Comparison of ENCODE assay signal across 1 cellular context in the genomic region with DNA sequence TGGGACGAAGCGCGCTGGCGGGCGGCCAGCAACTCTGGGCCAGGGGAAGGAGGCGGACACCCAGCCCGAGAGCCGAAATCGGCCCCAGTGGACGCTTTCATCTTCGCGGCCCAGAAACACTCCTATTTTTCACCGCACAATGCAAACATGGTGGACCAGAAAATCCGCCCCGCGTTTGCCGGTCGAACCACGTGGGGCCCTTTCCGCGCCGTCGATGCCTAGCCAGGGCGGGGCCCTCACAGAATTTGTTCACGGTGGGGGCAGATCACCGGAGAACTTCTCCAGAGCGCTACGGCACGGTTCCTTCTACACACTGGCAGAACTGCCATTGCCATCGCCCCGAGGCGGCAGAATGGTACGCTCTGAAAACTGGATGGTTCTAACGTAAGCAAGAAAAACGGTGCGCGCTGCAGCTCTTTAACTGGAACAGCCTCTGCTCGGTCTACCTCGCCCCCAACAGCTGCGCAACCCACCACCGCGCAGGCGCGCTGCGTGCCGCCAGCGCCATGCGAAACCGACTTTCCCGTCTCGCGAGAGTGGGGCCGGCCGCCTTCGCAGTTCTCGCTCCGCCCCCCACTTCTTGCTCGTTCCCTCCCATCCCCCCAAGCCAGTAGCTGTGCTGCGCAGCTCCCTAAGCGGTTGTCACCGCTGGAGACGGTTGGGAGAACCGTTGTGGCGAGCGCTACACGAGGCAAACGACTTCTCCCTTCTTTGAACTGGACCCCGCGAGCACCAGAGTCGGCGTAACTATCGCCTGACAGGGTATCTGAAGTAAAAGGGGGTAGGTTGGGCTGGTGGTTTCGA.
TF ChIP-seq lines count a peak whose summit lies in the region.

A gene with protein sequence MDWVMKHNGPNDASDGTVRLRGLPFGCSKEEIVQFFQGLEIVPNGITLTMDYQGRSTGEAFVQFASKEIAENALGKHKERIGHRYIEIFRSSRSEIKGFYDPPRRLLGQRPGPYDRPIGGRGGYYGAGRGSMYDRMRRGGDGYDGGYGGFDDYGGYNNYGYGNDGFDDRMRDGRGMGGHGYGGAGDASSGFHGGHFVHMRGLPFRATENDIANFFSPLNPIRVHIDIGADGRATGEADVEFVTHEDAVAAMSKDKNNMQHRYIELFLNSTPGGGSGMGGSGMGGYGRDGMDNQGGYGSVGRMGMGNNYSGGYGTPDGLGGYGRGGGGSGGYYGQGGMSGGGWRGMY (plus strand): TSS at position 610 of the 804 bp plus-strand sequence. CDS start 5,158 bp downstream, outside the sequence.

TF ChIP-seq in K562, 482 proteins besides CTCF, POLR2A, EP300 and RAD21 (continued from another document and continues in another):
- TF ChIP-seq ZFP1 (CRISPR knock-in tag; IDR thresholded peaks at IDR 0.05) = peak; percentile 32; the same call in 1 of the 2 replicates
- TF ChIP-seq, protein P1, sequence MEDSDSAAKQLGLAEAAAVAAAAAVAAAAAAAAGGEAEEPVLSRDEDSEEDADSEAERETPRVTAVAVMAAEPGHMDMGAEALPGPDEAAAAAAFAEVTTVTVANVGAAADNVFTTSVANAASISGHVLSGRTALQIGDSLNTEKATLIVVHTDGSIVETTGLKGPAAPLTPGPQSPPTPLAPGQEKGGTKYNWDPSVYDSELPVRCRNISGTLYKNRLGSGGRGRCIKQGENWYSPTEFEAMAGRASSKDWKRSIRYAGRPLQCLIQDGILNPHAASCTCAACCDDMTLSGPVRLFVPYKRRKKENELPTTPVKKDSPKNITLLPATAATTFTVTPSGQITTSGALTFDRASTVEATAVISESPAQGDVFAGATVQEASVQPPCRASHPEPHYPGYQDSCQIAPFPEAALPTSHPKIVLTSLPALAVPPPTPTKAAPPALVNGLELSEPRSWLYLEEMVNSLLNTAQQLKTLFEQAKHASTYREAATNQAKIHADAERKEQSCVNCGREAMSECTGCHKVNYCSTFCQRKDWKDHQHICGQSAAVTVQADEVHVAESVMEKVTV (CRISPR knock-in tag; IDR thresholded peaks at IDR 0.05) = 0 out of 2 replicates have a peak, but pooled peaks have one; percentile 32
- no peak for TF ChIP-seq RFX1 (IDR thresholded peaks at IDR 0.05)
- TF ChIP-seq GATAD2B (IDR thresholded peaks at IDR 0.05; ENCODE audit: borderline replicate concordance) = no peak
- no peak for TF ChIP-seq SIRT6 (IDR thresholded peaks at IDR 0.05; ENCODE audit: low read depth, low read length)
- TF ChIP-seq ZNF316 (IDR thresholded peaks at IDR 0.05) = no peak; the same call in 1 of the 2 replicates
- TF ChIP-seq SRF (CRISPR knock-in tag; IDR thresholded peaks at IDR 0.05) = no peak
- TF ChIP-seq ZBTB17 (CRISPR knock-in tag; IDR thresholded peaks at IDR 0.05) = 0 out of 2 replicates have a peak, but pooled peaks have one; percentile 53
- peak; percentile 68; the same call in 1 of the 2 replicates for TF ChIP-seq NR4A1 (CRISPR knock-in tag; IDR thresholded peaks at IDR 0.05)
- TF ChIP-seq NR4A1 (tag; IDR thresholded peaks at IDR 0.05) = no peak; the same call in 1 of the 2 replicates
- TF ChIP-seq ZNF12 (CRISPR knock-in tag; IDR thresholded peaks at IDR 0.05) = no peak
- TF ChIP-seq POLR2B (IDR thresholded peaks at IDR 0.05; ENCODE audit: low read depth, partially characterized antibody) = peak; percentile 99
- TF ChIP-seq, protein P2, sequence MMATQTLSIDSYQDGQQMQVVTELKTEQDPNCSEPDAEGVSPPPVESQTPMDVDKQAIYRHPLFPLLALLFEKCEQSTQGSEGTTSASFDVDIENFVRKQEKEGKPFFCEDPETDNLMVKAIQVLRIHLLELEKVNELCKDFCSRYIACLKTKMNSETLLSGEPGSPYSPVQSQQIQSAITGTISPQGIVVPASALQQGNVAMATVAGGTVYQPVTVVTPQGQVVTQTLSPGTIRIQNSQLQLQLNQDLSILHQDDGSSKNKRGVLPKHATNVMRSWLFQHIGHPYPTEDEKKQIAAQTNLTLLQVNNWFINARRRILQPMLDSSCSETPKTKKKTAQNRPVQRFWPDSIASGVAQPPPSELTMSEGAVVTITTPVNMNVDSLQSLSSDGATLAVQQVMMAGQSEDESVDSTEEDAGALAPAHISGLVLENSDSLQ (IDR thresholded peaks at IDR 0.05) = no peak
- TF ChIP-seq PHB2 (IDR thresholded peaks at IDR 0.05; ENCODE audit: low read depth) = 0 out of 2 replicates have a peak, but pooled peaks have one; percentile 13
- TF ChIP-seq MCM3 (IDR thresholded peaks at IDR 0.05) = no peak
- TF ChIP-seq XRCC4 (IDR thresholded peaks at IDR 0.05; ENCODE audit: extremely low read depth, insufficient read depth, insufficient read length) = no peak
- peak; percentile 57; the same call in 1 of the 2 replicates for TF ChIP-seq ESRRA (IDR thresholded peaks at IDR 0.05; ENCODE audit: borderline replicate concordance, low read depth)
- no peak; the same call in 1 of the 2 replicates for TF ChIP-seq ZNF274 (IDR thresholded peaks at IDR 0.05; ENCODE audit: borderline replicate concordance, low read depth, low read length)
- no peak for TF ChIP-seq PTRF (tag; IDR thresholded peaks at IDR 0.05)
- TF ChIP-seq ATF1 (CRISPR knock-in tag; IDR thresholded peaks at IDR 0.05) = no peak
- peak; percentile 88 for TF ChIP-seq ATF1 (tag; IDR thresholded peaks at IDR 0.05)
- no peak for TF ChIP-seq TCF3 (CRISPR knock-in tag; IDR thresholded peaks at IDR 0.05)
- TF ChIP-seq, protein P3, sequence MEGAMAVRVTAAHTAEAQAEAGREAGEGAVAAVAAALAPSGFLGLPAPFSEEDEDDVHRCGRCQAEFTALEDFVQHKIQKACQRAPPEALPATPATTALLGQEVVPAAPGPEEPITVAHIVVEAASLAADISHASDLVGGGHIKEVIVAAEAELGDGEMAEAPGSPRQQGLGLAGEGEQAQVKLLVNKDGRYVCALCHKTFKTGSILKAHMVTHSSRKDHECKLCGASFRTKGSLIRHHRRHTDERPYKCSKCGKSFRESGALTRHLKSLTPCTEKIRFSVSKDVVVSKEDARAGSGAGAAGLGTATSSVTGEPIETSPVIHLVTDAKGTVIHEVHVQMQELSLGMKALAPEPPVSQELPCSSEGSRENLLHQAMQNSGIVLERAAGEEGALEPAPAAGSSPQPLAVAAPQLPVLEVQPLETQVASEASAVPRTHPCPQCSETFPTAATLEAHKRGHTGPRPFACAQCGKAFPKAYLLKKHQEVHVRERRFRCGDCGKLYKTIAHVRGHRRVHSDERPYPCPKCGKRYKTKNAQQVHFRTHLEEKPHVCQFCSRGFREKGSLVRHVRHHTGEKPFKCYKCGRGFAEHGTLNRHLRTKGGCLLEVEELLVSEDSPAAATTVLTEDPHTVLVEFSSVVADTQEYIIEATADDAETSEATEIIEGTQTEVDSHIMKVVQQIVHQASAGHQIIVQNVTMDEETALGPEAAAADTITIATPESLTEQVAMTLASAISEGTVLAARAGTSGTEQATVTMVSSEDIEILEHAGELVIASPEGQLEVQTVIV (CRISPR knock-in tag; IDR thresholded peaks at IDR 0.05; ENCODE audit: borderline replicate concordance) = no peak
- TF ChIP-seq POLR2G (IDR thresholded peaks at IDR 0.05; ENCODE audit: low read depth, low read length) = peak; percentile 96
- TF ChIP-seq, protein P4, sequence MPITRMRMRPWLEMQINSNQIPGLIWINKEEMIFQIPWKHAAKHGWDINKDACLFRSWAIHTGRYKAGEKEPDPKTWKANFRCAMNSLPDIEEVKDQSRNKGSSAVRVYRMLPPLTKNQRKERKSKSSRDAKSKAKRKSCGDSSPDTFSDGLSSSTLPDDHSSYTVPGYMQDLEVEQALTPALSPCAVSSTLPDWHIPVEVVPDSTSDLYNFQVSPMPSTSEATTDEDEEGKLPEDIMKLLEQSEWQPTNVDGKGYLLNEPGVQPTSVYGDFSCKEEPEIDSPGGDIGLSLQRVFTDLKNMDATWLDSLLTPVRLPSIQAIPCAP (CRISPR knock-in tag; IDR thresholded peaks at IDR 0.05; ENCODE audit: borderline replicate concordance) = peak; percentile 89
- no peak for TF ChIP-seq ZNF133 (CRISPR knock-in tag; IDR thresholded peaks at IDR 0.05)
- TF ChIP-seq, protein P5, sequence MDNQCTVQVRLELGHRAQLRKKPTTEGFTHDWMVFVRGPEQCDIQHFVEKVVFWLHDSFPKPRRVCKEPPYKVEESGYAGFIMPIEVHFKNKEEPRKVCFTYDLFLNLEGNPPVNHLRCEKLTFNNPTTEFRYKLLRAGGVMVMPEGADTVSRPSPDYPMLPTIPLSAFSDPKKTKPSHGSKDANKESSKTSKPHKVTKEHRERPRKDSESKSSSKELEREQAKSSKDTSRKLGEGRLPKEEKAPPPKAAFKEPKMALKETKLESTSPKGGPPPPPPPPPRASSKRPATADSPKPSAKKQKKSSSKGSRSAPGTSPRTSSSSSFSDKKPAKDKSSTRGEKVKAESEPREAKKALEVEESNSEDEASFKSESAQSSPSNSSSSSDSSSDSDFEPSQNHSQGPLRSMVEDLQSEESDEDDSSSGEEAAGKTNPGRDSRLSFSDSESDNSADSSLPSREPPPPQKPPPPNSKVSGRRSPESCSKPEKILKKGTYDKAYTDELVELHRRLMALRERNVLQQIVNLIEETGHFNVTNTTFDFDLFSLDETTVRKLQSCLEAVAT (IDR thresholded peaks at IDR 0.05) = peak; percentile 88 to 90
- peak; percentile 17 for TF ChIP-seq TEAD4 (IDR thresholded peaks at IDR 0.05; ENCODE audit: low read length)
- TF ChIP-seq TEAD4 (CRISPR knock-in tag; IDR thresholded peaks at IDR 0.05; ENCODE audit: borderline replicate concordance) = 0 out of 2 replicates have a peak, but pooled peaks have one; percentile 57
- TF ChIP-seq ZNF76 (CRISPR knock-in tag; IDR thresholded peaks at IDR 0.05; ENCODE audit: borderline replicate concordance) = peak; percentile 81
- no peak for TF ChIP-seq JUNB (CRISPR knock-in tag; conservative IDR thresholded peaks at IDR 0.05)
- TF ChIP-seq ZNF764 (CRISPR knock-in tag; IDR thresholded peaks at IDR 0.05; ENCODE audit: low read depth) = peak; percentile 64; the same call in 1 of the 2 replicates
- TF ChIP-seq DIDO1 (tag; IDR thresholded peaks at IDR 0.05; ENCODE audit: low read depth) = peak; percentile 10; the same call in 1 of the 2 replicates
- TF ChIP-seq XRCC5 (IDR thresholded peaks at IDR 0.05; ENCODE audit: low read depth, low read length) = no peak; the same call in 1 of the 2 replicates
- TF ChIP-seq, protein P6, sequence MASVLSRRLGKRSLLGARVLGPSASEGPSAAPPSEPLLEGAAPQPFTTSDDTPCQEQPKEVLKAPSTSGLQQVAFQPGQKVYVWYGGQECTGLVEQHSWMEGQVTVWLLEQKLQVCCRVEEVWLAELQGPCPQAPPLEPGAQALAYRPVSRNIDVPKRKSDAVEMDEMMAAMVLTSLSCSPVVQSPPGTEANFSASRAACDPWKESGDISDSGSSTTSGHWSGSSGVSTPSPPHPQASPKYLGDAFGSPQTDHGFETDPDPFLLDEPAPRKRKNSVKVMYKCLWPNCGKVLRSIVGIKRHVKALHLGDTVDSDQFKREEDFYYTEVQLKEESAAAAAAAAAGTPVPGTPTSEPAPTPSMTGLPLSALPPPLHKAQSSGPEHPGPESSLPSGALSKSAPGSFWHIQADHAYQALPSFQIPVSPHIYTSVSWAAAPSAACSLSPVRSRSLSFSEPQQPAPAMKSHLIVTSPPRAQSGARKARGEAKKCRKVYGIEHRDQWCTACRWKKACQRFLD (CRISPR knock-in tag; IDR thresholded peaks at IDR 0.05) = peak; percentile 95
- TF ChIP-seq, protein P7, sequence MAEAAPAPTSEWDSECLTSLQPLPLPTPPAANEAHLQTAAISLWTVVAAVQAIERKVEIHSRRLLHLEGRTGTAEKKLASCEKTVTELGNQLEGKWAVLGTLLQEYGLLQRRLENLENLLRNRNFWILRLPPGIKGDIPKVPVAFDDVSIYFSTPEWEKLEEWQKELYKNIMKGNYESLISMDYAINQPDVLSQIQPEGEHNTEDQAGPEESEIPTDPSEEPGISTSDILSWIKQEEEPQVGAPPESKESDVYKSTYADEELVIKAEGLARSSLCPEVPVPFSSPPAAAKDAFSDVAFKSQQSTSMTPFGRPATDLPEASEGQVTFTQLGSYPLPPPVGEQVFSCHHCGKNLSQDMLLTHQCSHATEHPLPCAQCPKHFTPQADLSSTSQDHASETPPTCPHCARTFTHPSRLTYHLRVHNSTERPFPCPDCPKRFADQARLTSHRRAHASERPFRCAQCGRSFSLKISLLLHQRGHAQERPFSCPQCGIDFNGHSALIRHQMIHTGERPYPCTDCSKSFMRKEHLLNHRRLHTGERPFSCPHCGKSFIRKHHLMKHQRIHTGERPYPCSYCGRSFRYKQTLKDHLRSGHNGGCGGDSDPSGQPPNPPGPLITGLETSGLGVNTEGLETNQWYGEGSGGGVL (CRISPR knock-in tag; IDR thresholded peaks at IDR 0.05) = no peak
- TF ChIP-seq NONO (IDR thresholded peaks at IDR 0.05; ENCODE audit: low read depth in 2 of 2, low read length in 1 of 2) = peak in 1 of 2 experiments; percentile 75; a peak in 1 of 4 replicates
- no peak for TF ChIP-seq ESRRB (CRISPR knock-in tag; IDR thresholded peaks at IDR 0.05; ENCODE audit: borderline replicate concordance)
- TF ChIP-seq, protein P8, sequence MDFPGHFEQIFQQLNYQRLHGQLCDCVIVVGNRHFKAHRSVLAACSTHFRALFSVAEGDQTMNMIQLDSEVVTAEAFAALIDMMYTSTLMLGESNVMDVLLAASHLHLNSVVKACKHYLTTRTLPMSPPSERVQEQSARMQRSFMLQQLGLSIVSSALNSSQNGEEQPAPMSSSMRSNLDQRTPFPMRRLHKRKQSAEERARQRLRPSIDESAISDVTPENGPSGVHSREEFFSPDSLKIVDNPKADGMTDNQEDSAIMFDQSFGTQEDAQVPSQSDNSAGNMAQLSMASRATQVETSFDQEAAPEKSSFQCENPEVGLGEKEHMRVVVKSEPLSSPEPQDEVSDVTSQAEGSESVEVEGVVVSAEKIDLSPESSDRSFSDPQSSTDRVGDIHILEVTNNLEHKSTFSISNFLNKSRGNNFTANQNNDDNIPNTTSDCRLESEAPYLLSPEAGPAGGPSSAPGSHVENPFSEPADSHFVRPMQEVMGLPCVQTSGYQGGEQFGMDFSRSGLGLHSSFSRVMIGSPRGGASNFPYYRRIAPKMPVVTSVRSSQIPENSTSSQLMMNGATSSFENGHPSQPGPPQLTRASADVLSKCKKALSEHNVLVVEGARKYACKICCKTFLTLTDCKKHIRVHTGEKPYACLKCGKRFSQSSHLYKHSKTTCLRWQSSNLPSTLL (IDR thresholded peaks at IDR 0.05) = no peak
- peak; percentile 89; the same call in 1 of the 2 replicates for TF ChIP-seq NR1H2 (CRISPR knock-in tag; IDR thresholded peaks at IDR 0.05)
- TF ChIP-seq HDGF (IDR thresholded peaks at IDR 0.05) = no peak
- TF ChIP-seq ZNF561 (CRISPR knock-in tag; conservative IDR thresholded peaks at IDR 0.05) = no peak
- TF ChIP-seq ARNT (IDR thresholded peaks at IDR 0.05) = peak in 1 of 2 experiments; percentile 82; a peak in 2 of 4 replicates
- no peak for TF ChIP-seq PPARD (CRISPR knock-in tag; IDR thresholded peaks at IDR 0.05)
- TF ChIP-seq ETV6 (IDR thresholded peaks at IDR 0.05; ENCODE audit: borderline replicate concordance in 1 of 2, low read depth in 2 of 2, low read length in 1 of 2) = no peak
- 0 out of 2 replicates have a peak, but pooled peaks have one; percentile 38 for TF ChIP-seq ETV6 (CRISPR knock-in tag; IDR thresholded peaks at IDR 0.05; ENCODE audit: borderline replicate concordance)
